In genomic region chr2:110755494-110756078, GRCh38 we compare ENCODE assay signal across 9 cellular contexts. TPM values are rescaled to one million over a fixed set of nuclear protein-coding genes. Genes with fewer than 3 reads are reported as not detected.
DNase-seq lines count a peak whose midpoint lies in the region; ATAC-seq and TF ChIP-seq lines count a peak whose summit lies in the region.
"Had no signal": no experiment of that assay in that cellular context is flagged by ENCODE, and none has a peak within 500 bp of the region (broad histone marks: within the 10 kb centered on the region; RNA-seq: fewer than 3 reads in every experiment).

No MANE protein-coding gene starts in this region.

- ATAC-seq in WTC11 (no peak), GM21723 (IDR thresholded peaks at IDR 0.05; ENCODE audit: unreplicated experiment) (no peak), HG03439 (IDR thresholded peaks at IDR 0.05; ENCODE audit: unreplicated experiment) (no peak)

- CTCF ChIA-PET in WTC11 (lab: Charles Lee), result interaction anchor here (0.6 to 1.8 kb wide), 24 partner anchors 10 to 121 kb away, joined by 3 to 16 read pairs (median 4); partner anchors contain the start of genes ACOXL and BUB1

- H3K27me3 Mint-ChIP-seq in WTC11 (ENCODE audit: low read depth), result no peaks in the 10 kb centered on the region

- no peaks in the 10 kb centered on the region for H3K27me3 ChIP-seq in kidney epithelial cell (ENCODE audit: control insufficient read depth, insufficient read depth, low read length)

- no peak overlapping the region for H3K4me3 Mint-ChIP-seq in WTC11
- H3K4me3 Mint-ChIP-seq: T-helper 1 cell treated with Interleukin-12 subunit alpha and Interleukin-12 subunit beta and Interleukin-4 antibody, amounts not matched to agents 30 μg/mL and 1 μg/mL, for 36 hours had no signal

- H3K9me3 Mint-ChIP-seq in WTC11, result peaks cover 29% of the 10 kb centered on the region

- peak; percentile 44 for TF ChIP-seq CTCF in AG09319 (IDR thresholded peaks at IDR 0.05; ENCODE audit: low read depth, low read length)
- peak; percentile 36 for TF ChIP-seq CTCF in GM12873 (IDR thresholded peaks at IDR 0.05; ENCODE audit: insufficient read depth, low read depth, low read length, missing control alignments)
- peak; percentile 34; the same call in 1 of the 2 replicates for TF ChIP-seq CTCF in WTC11 (IDR thresholded peaks at IDR 0.05)
- TF ChIP-seq CTCF in kidney epithelial cell (IDR thresholded peaks at IDR 0.05; ENCODE audit: insufficient read depth, low read length, poor library complexity, severe bottlenecking), result peak; percentile 33

- POLR2A ChIA-PET in WTC11 (lab: Charles Lee), result interaction anchor here (0.9 kb wide), 1 partner anchor 66 kb away, joined by 3 read pairs; no protein-coding TSS in a partner anchor

- peaks cover 24% of the 10 kb centered on the region for H3K4me1 Mint-ChIP-seq in WTC11

- DNase-seq in AG09319 (ENCODE audit: extremely low read depth, low read depth) (no peak), WTC11 (ENCODE audit: low spot score) (no peak), kidney epithelial cell (ENCODE audit: low read depth) (no peak), HPDE6-E6E7 (ENCODE audit: extremely low spot score) (no peak), anterior cingulate cortex (lab: John Stamatoyannopoulos, UW) (no peak)

- H3K4me3 ChIP-seq in kidney epithelial cell (ENCODE audit: low read depth, low read length), result no peak overlapping the region

- H3K36me3 Mint-ChIP-seq in WTC11, result peaks cover 19% of the 10 kb centered on the region

- no peak overlapping the region for H3K27ac Mint-ChIP-seq in WTC11
- H3K27ac Mint-ChIP-seq: T-helper 1 cell treated with Interleukin-12 subunit alpha and Interleukin-12 subunit beta and Interleukin-4 antibody, amounts not matched to agents 30 μg/mL and 1 μg/mL, for 36 hours had no signal

- no peaks in the 10 kb centered on the region for H3K36me3 ChIP-seq in kidney epithelial cell (ENCODE audit: control insufficient read depth, insufficient read depth, low read length)

TF ChIP-seq in WTC11, 78 proteins besides CTCF, POLR2A, EP300 and RAD21:
- TF ChIP-seq ZNF232 (CRISPR knock-in tag; IDR thresholded peaks at IDR 0.05) (no peak), TP53 (CRISPR knock-in tag; IDR thresholded peaks at IDR 0.05) (no peak), USF1 (CRISPR knock-in tag; IDR thresholded peaks at IDR 0.05) (no peak), NR1H2 (CRISPR knock-in tag; IDR thresholded peaks at IDR 0.05) (no peak), IRF2 (CRISPR knock-in tag; IDR thresholded peaks at IDR 0.05; ENCODE audit: borderline replicate concordance, low read depth) (no peak), FOXK1 (CRISPR knock-in tag; IDR thresholded peaks at IDR 0.05) (no peak), ZNF138 (CRISPR knock-in tag; conservative IDR thresholded peaks at IDR 0.05) (no peak), ZBTB43 (CRISPR knock-in tag; IDR thresholded peaks at IDR 0.05) (no peak), USF2 (CRISPR knock-in tag; IDR thresholded peaks at IDR 0.05) (no peak), FOXJ3 (CRISPR knock-in tag; IDR thresholded peaks at IDR 0.05; ENCODE audit: borderline replicate concordance) (no peak), ESRRA (CRISPR knock-in tag; IDR thresholded peaks at IDR 0.05; ENCODE audit: borderline replicate concordance) (no peak), ZNF512 (CRISPR knock-in tag; IDR thresholded peaks at IDR 0.05; ENCODE audit: borderline replicate concordance) (no peak), EMX1 (CRISPR knock-in tag; IDR thresholded peaks at IDR 0.05) (no peak)
- TF ChIP-seq, protein P1, sequence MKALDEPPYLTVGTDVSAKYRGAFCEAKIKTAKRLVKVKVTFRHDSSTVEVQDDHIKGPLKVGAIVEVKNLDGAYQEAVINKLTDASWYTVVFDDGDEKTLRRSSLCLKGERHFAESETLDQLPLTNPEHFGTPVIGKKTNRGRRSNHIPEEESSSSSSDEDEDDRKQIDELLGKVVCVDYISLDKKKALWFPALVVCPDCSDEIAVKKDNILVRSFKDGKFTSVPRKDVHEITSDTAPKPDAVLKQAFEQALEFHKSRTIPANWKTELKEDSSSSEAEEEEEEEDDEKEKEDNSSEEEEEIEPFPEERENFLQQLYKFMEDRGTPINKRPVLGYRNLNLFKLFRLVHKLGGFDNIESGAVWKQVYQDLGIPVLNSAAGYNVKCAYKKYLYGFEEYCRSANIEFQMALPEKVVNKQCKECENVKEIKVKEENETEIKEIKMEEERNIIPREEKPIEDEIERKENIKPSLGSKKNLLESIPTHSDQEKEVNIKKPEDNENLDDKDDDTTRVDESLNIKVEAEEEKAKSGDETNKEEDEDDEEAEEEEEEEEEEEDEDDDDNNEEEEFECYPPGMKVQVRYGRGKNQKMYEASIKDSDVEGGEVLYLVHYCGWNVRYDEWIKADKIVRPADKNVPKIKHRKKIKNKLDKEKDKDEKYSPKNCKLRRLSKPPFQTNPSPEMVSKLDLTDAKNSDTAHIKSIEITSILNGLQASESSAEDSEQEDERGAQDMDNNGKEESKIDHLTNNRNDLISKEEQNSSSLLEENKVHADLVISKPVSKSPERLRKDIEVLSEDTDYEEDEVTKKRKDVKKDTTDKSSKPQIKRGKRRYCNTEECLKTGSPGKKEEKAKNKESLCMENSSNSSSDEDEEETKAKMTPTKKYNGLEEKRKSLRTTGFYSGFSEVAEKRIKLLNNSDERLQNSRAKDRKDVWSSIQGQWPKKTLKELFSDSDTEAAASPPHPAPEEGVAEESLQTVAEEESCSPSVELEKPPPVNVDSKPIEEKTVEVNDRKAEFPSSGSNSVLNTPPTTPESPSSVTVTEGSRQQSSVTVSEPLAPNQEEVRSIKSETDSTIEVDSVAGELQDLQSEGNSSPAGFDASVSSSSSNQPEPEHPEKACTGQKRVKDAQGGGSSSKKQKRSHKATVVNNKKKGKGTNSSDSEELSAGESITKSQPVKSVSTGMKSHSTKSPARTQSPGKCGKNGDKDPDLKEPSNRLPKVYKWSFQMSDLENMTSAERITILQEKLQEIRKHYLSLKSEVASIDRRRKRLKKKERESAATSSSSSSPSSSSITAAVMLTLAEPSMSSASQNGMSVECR (CRISPR knock-in tag; IDR thresholded peaks at IDR 0.05; ENCODE audit: borderline replicate concordance), result no peak

RNA-seq across cellular contexts. Expression of gene ACOXL, which starts 23.2 kb away (rescaled TPM):
- 14.6 to 15.8 TPM (median 14.9 TPM) in 3 replicates for total RNA-seq in WTC11 (2021)
- 0.58 and 1.6 TPM in 2 replicates for total RNA-seq in kidney epithelial cell
